ENCODE assay signal across 8 cellular contexts in the genomic region with DNA sequence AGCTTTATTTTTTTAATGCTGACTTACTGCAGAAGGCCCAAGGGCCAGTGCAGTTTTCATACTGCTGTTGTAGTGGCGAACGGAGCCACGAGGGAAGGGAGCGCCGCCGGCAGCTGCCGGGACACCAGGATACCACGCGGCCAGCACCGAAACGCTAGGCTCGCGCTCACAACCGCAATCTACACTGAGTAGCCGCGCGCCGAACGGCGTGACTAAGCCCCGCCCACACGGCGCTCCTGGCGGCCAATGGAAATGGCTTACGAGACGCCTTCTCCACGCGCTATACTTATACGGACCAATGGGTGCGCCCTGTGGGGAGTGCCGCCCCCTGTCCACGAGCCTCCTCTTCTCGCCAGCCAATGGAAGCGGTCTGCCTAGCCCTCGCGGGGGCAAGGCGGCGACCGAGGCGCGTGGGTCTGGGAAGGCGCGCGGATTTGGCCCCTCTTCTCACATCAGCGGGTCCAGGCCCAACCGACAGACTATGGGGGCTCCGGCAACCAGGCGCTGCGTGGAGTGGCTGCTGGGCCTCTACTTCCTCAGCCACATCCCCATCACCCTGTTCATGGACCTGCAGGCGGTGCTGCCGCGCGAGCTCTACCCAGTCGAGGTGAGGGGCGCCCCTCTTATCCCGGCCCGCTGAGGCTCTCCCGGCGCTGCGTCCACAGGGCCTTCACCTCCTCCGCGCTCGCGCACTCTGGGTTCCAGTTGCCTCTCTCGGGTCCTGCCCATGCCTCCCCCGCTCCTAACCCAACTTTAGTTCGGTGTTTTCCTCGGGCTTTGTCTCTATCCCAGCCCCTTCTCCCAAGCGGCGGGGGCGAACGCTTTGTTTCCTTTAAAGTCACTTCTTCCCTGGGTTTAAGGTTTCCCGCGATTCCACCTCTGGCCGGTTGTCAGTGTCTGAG. TPM values are rescaled to one million over a fixed set of nuclear protein-coding genes. Genes with fewer than 3 reads are reported as not detected.
DNase-seq lines count a peak whose midpoint lies in the region; ATAC-seq and TF ChIP-seq lines count a peak whose summit lies in the region.

A gene (plus strand): TSS at position 442 of the 902 bp plus-strand sequence. CDS start 40 bp downstream, at position 482.

- POLR2A ChIA-PET in CD4-positive, alpha-beta memory T cell (lab: Charles Lee; ENCODE audit: partially characterized antibody) = interaction anchor here (0.6 to 4.7 kb wide), 8 partner anchors 10 to 280 kb away, joined by 3 to 39 read pairs (median 4); a partner anchor contains a TSS

- peak within 1 kb of the TSS; percentile 69 to 90 (median 86) for H3K27ac Mint-ChIP-seq in CD4-positive, alpha-beta memory T cell

- peak in 1 of 2 donors; percentile 32 for TF ChIP-seq RAD21 in liver (IDR thresholded peaks at IDR 0.05)

- peak within 1 kb of the TSS; percentile 82 to 84 for H3K9ac ChIP-seq in liver (ENCODE audit: low read depth in 1 of 2, low read length in 2 of 2)

- H3K4me3 ChIP-seq in CD4-positive, alpha-beta memory T cell (ENCODE audit: low read length in 2 of 2) = peak within 1 kb of the TSS; percentile 58 to 69
- H3K4me3 ChIP-seq in liver (ENCODE audit: low read depth in 1 of 3, low read length in 3 of 3) = peak within 1 kb of the TSS; percentile 61 to 77 (median 70)

- ATAC-seq in GM19438 (IDR thresholded peaks at IDR 0.05; ENCODE audit: low read depth, unreplicated experiment) (peak; percentile 98), HG03571 (IDR thresholded peaks at IDR 0.05; ENCODE audit: unreplicated experiment) (peak; percentile 88)

- no peaks in the 10 kb centered on the region for H3K9me3 ChIP-seq in CD4-positive, alpha-beta memory T cell (ENCODE audit: control insufficient read depth in 1 of 2, low read length in 2 of 2)
- H3K9me3 ChIP-seq in liver (ENCODE audit: control insufficient read depth in 4 of 4, low read length in 3 of 4) = no peaks in the 10 kb centered on the region

- peaks cover 19% of the 10 kb centered on the region for H3K4me1 ChIP-seq in CD4-positive, alpha-beta memory T cell (ENCODE audit: insufficient read depth, low read length)
- H3K4me1 ChIP-seq in liver (ENCODE audit: control insufficient read depth in 4 of 4, insufficient read depth in 4 of 4, low read length in 3 of 4) = peaks cover 7 to 51% (median 33%) of the 10 kb centered on the region in 4 donors

- peak within 1 kb of the TSS; percentile 45 for H3K27ac ChIP-seq in CD4-positive, alpha-beta memory T cell (ENCODE audit: low read depth, low read length)
- peak within 1 kb of the TSS; percentile 83 to 89 for H3K27ac ChIP-seq in liver (ENCODE audit: low read depth in 1 of 2, low read length in 2 of 2)

- H3K4me1 Mint-ChIP-seq in CD4-positive, alpha-beta memory T cell = peaks cover 15 to 32% (median 21%) of the 10 kb centered on the region in 4 donors

- H3K27me3 ChIP-seq in CD4-positive, alpha-beta memory T cell (ENCODE audit: insufficient read depth, low read length) = no peaks in the 10 kb centered on the region
- no peaks in the 10 kb centered on the region for H3K27me3 ChIP-seq in liver (ENCODE audit: control insufficient read depth in 4 of 4, insufficient read depth in 4 of 4, low read length in 3 of 4)

- peak within 1 kb of the TSS; percentile 87 to 95 (median 91) for H3K4me3 Mint-ChIP-seq in CD4-positive, alpha-beta memory T cell

- intact Hi-C loops in CD4-positive, alpha-beta memory T cell (cut with micrococcal nuclease) = loop anchor here (1.0 kb wide), 4 partner anchors 16 to 278 kb away; a partner anchor contains a TSS

- CTCF ChIA-PET in CD4-positive, alpha-beta memory T cell (lab: Charles Lee; ENCODE audit: partially characterized antibody) = interaction anchor here (0.8 to 2.1 kb wide), 6 partner anchors 12 to 68 kb away, joined by 3 to 9 read pairs (median 5); a partner anchor contains a TSS

- H3K36me3 ChIP-seq in CD4-positive, alpha-beta memory T cell (ENCODE audit: insufficient read depth, low read length) = no peaks in the 10 kb centered on the region
- no peaks in the 10 kb centered on the region for H3K36me3 ChIP-seq in liver (ENCODE audit: control insufficient read depth in 4 of 4, insufficient read depth in 3 of 4, low read depth in 1 of 4, low read length in 3 of 4)

- peak; percentile 93 to 96 (median 95) for DNase-seq in CD4-positive, alpha-beta memory T cell
- DNase-seq in NCI-H774 (lab: John Stamatoyannopoulos, UW) = peak; percentile 98
- peak; percentile 89 to 94 for DNase-seq in activated CD4-positive, alpha-beta T cell treated with anti-CD3 and anti-CD28 coated beads, Interleukin-2, amount 50 U/mL, for 24 hours (ENCODE audit: low read depth in 1 of 2, low spot score in 1 of 2)
- DNase-seq in dermis microvascular lymphatic vessel endothelial cell (ENCODE audit: low read depth in 2 of 2) = peak; percentile 92 to 99
- DNase-seq in stimulated activated CD4-positive, alpha-beta T cell treated with anti-CD3 and anti-CD28 coated beads, Interleukin-4, amount 100 ng/mL, for 1 hour = peak; percentile 95

- H3K36me3 Mint-ChIP-seq in CD4-positive, alpha-beta memory T cell = no peaks in the 10 kb centered on the region

- WGBS in liver = under 1% methylated on average over 75 of the region's 75 CpGs

- no peaks in the 10 kb centered on the region for H3K27me3 Mint-ChIP-seq in CD4-positive, alpha-beta memory T cell

- no peaks in the 10 kb centered on the region for H3K9me3 Mint-ChIP-seq in CD4-positive, alpha-beta memory T cell

- TF ChIP-seq CTCF in liver (IDR thresholded peaks at IDR 0.05; ENCODE audit: low read depth, low read length, missing input control) = peak; percentile 6

TF ChIP-seq in liver, 16 proteins besides CTCF, POLR2A, EP300 and RAD21:
- TF ChIP-seq HNF4G (IDR thresholded peaks at IDR 0.05) (no peak), RXRA (IDR thresholded peaks at IDR 0.05) (peak; percentile 12 to 35), NR2F2 (IDR thresholded peaks at IDR 0.05) (no peak), YY1 (IDR thresholded peaks at IDR 0.05) (peak; percentile 92), TAF1 (conservative IDR thresholded peaks at IDR 0.05) (no peak), SP1 (IDR thresholded peaks at IDR 0.05) (peak; percentile 88), EGR1 (IDR thresholded peaks at IDR 0.05; ENCODE audit: low read depth in 2 of 2) (no peak), HNF4A (conservative IDR thresholded peaks at IDR 0.05) (peak in 1 of 2 donors; percentile 34)
- TF ChIP-seq, protein P1, sequence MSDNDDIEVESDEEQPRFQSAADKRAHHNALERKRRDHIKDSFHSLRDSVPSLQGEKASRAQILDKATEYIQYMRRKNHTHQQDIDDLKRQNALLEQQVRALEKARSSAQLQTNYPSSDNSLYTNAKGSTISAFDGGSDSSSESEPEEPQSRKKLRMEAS (IDR thresholded peaks at IDR 0.05) = peak; percentile 96
- TF ChIP-seq, protein P2, sequence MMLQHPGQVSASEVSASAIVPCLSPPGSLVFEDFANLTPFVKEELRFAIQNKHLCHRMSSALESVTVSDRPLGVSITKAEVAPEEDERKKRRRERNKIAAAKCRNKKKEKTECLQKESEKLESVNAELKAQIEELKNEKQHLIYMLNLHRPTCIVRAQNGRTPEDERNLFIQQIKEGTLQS (IDR thresholded peaks at IDR 0.05) = no peak
- TF ChIP-seq, protein P3, sequence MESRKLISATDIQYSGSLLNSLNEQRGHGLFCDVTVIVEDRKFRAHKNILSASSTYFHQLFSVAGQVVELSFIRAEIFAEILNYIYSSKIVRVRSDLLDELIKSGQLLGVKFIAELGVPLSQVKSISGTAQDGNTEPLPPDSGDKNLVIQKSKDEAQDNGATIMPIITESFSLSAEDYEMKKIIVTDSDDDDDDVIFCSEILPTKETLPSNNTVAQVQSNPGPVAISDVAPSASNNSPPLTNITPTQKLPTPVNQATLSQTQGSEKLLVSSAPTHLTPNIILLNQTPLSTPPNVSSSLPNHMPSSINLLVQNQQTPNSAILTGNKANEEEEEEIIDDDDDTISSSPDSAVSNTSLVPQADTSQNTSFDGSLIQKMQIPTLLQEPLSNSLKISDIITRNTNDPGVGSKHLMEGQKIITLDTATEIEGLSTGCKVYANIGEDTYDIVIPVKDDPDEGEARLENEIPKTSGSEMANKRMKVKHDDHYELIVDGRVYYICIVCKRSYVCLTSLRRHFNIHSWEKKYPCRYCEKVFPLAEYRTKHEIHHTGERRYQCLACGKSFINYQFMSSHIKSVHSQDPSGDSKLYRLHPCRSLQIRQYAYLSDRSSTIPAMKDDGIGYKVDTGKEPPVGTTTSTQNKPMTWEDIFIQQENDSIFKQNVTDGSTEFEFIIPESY (IDR thresholded peaks at IDR 0.05) = no peak
- TF ChIP-seq, protein P4, sequence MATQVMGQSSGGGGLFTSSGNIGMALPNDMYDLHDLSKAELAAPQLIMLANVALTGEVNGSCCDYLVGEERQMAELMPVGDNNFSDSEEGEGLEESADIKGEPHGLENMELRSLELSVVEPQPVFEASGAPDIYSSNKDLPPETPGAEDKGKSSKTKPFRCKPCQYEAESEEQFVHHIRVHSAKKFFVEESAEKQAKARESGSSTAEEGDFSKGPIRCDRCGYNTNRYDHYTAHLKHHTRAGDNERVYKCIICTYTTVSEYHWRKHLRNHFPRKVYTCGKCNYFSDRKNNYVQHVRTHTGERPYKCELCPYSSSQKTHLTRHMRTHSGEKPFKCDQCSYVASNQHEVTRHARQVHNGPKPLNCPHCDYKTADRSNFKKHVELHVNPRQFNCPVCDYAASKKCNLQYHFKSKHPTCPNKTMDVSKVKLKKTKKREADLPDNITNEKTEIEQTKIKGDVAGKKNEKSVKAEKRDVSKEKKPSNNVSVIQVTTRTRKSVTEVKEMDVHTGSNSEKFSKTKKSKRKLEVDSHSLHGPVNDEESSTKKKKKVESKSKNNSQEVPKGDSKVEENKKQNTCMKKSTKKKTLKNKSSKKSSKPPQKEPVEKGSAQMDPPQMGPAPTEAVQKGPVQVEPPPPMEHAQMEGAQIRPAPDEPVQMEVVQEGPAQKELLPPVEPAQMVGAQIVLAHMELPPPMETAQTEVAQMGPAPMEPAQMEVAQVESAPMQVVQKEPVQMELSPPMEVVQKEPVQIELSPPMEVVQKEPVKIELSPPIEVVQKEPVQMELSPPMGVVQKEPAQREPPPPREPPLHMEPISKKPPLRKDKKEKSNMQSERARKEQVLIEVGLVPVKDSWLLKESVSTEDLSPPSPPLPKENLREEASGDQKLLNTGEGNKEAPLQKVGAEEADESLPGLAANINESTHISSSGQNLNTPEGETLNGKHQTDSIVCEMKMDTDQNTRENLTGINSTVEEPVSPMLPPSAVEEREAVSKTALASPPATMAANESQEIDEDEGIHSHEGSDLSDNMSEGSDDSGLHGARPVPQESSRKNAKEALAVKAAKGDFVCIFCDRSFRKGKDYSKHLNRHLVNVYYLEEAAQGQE (IDR thresholded peaks at IDR 0.05) = peak; percentile 88

RNA-seq across cellular contexts. Expression of the gene that starts here (rescaled TPM):
- total RNA-seq in CD4-positive, alpha-beta memory T cell = 1 to 10 TPM; 2.4 to 2.6 TPM
- 1 to 10 TPM; 5.5 to 6.2 TPM for polyA plus RNA-seq in CD4-positive, alpha-beta memory T cell
- total RNA-seq in dermis microvascular lymphatic vessel endothelial cell = 15.8 and 32.0 TPM in 2 replicates
- 10 to 100 TPM; 53.0 to 90.2 TPM for total RNA-seq in liver
- polyA plus RNA-seq in liver = 10 to 100 TPM; 29.5 to 74.0 TPM

Comparison
In these comparisons a context has a peak if more than half of its experiments do, and no peak if none do; other contexts are left out.
1. Peak in every context shown above with its lines: DNase-seq, ATAC-seq, H3K4me3 ChIP-seq and H3K27ac ChIP-seq.
2. RNA of the gene that starts here (polyA plus RNA-seq): 29.5 to 74.0 TPM in liver; 5.5 to 6.2 TPM in CD4-positive, alpha-beta memory T cell; every median in the first group is over 4 times any median in the second.